In genomic region chr1:76867342-76868130, GRCh38 we compare ENCODE assay signal across 9 cellular contexts. TPM values are rescaled to one million over a fixed set of nuclear protein-coding genes. Genes with fewer than 3 reads are reported as not detected.
A peak's percentile ranks its signal among the peaks of the same experiment; 100 is the strongest.
DNase-seq lines count a peak whose midpoint lies in the region; ATAC-seq and TF ChIP-seq lines count a peak whose summit lies in the region.
"Had no signal": no experiment of that assay in that cellular context is flagged by ENCODE, and none has a peak within 500 bp of the region (broad histone marks: within the 10 kb centered on the region; RNA-seq: fewer than 3 reads in every experiment).

ST6GALNAC5 (plus strand) TSS chr1:76867480.

- no peak within 1 kb of the TSS for H3K27ac Mint-ChIP-seq in activated T-helper 2 cell treated with anti-CD3 and anti-CD28 coated beads, Interferon-gamma antibody, Interleukin-2, Interleukin-4, amounts not matched to agents 10 μg/mL and 5 μg/mL and 100 μg/mL, durations not matched to agents 14 hours and 24 hours and 36 hours

- TF ChIP-seq CTCF in right atrium auricular region (IDR thresholded peaks at IDR 0.05): no peak
- peak; percentile 28 for TF ChIP-seq CTCF in retinal pigment epithelial cell (conservative IDR thresholded peaks at IDR 0.05; ENCODE audit: low read depth, low read length)

- intact Hi-C loops in activated T-helper 2 cell treated with anti-CD3 and anti-CD28 coated beads, Interferon-gamma antibody, Interleukin-2, Interleukin-4, amounts not matched to agents 10 μg/mL and 5 μg/mL and 100 μg/mL, durations not matched to agents 14 hours and 24 hours and 36 hours (cut with micrococcal nuclease): loop anchor here (10.0 kb wide), 2 partner anchors 713 to 1733 kb away; partner anchors contain the start of gene LHX8

- peaks cover 0 to 22% of the 10 kb centered on the region in 2 donors for H3K4me1 ChIP-seq in right atrium auricular region

- peaks cover 0 to 13% of the 10 kb centered on the region in 2 donors for H3K27me3 ChIP-seq in right atrium auricular region

- no peaks in the 10 kb centered on the region for H3K9me3 Mint-ChIP-seq in activated T-helper 2 cell treated with anti-CD3 and anti-CD28 coated beads, Interferon-gamma antibody, Interleukin-2, Interleukin-4, amounts not matched to agents 10 μg/mL and 5 μg/mL and 100 μg/mL, durations not matched to agents 14 hours and 24 hours and 36 hours

- H3K27ac ChIP-seq in right atrium auricular region: no peak within 1 kb of the TSS
- H3K27ac ChIP-seq: neutrophil had no signal

- peaks cover 65% of the 10 kb centered on the region for H3K27me3 Mint-ChIP-seq in activated T-helper 2 cell treated with anti-CD3 and anti-CD28 coated beads, Interferon-gamma antibody, Interleukin-2, Interleukin-4, amounts not matched to agents 10 μg/mL and 5 μg/mL and 100 μg/mL, durations not matched to agents 14 hours and 24 hours and 36 hours (ENCODE audit: low read depth)

- peak within 1 kb of the TSS; percentile 60 for H3K4me3 Mint-ChIP-seq in activated T-helper 2 cell treated with anti-CD3 and anti-CD28 coated beads, Interferon-gamma antibody, Interleukin-2, Interleukin-4, amounts not matched to agents 10 μg/mL and 5 μg/mL and 100 μg/mL, durations not matched to agents 14 hours and 24 hours and 36 hours (ENCODE audit: low read depth)

- ATAC-seq in GM18517 (IDR thresholded peaks at IDR 0.05; ENCODE audit: unreplicated experiment) (no peak), GM21723 (IDR thresholded peaks at IDR 0.05; ENCODE audit: unreplicated experiment) (no peak), HG02763 (IDR thresholded peaks at IDR 0.05; ENCODE audit: unreplicated experiment) (no peak)

- no peaks in the 10 kb centered on the region for H3K9me3 ChIP-seq in right atrium auricular region
- H3K9me3 ChIP-seq: neutrophil had no signal

- no peaks in the 10 kb centered on the region for H3K36me3 Mint-ChIP-seq in activated T-helper 2 cell treated with anti-CD3 and anti-CD28 coated beads, Interferon-gamma antibody, Interleukin-2, Interleukin-4, amounts not matched to agents 10 μg/mL and 5 μg/mL and 100 μg/mL, durations not matched to agents 14 hours and 24 hours and 36 hours (ENCODE audit: low read depth)

- H3K36me3 ChIP-seq in right atrium auricular region: no peaks in the 10 kb centered on the region
- H3K36me3 ChIP-seq: neutrophil had no signal

- DNase-seq in DMS 273 treated with DMSO at 0.1 percent for 48 hours (lab: John Stamatoyannopoulos, UW) (peak; percentile 6), NCI-H1092 treated with DMSO at 0.1 percent for 48 hours (lab: John Stamatoyannopoulos, UW) (peak; percentile 27), right atrium auricular region (ENCODE audit: low spot score) (no peak), retinal pigment epithelial cell (ENCODE audit: low read depth) (no peak)
- DNase-seq in activated T-helper 2 cell treated with anti-CD3 and anti-CD28 coated beads, Interferon-gamma antibody, Interleukin-2, Interleukin-4, amounts not matched to agents 10 μg/mL and 5 μg/mL and 100 μg/mL, durations not matched to agents 14 hours and 24 hours and 36 hours (ENCODE audit: low spot score): no peak

- no peaks in the 10 kb centered on the region for H3K4me1 Mint-ChIP-seq in activated T-helper 2 cell treated with anti-CD3 and anti-CD28 coated beads, Interferon-gamma antibody, Interleukin-2, Interleukin-4, amounts not matched to agents 10 μg/mL and 5 μg/mL and 100 μg/mL, durations not matched to agents 14 hours and 24 hours and 36 hours (ENCODE audit: low read depth)

- H3K4me3 ChIP-seq in right atrium auricular region (peak within 1 kb of the TSS; percentile 22 to 48), retinal pigment epithelial cell (ENCODE audit: low read length) (peak within 1 kb of the TSS; percentile 58)

RNA-seq across cellular contexts. Expression of gene ST6GALNAC5, which starts in this region (rescaled TPM):
- total RNA-seq in activated T-helper 2 cell treated with anti-CD3 and anti-CD28 coated beads, Interferon-gamma antibody, Interleukin-2, Interleukin-4, amounts not matched to agents 10 μg/mL and 5 μg/mL and 100 μg/mL, durations not matched to agents 14 hours and 24 hours and 36 hours: not detected in 2 replicates
- 1 to 10 TPM; 1.8 to 1.9 TPM for total RNA-seq in right atrium auricular region

Comparison
In these comparisons a context has a peak if more than half of its experiments do, and no peak if none do; other contexts are left out.
1. DNase-seq: peak in DMS 273 treated with DMSO at 0.1 percent for 48 hours (single experiment) and NCI-H1092 treated with DMSO at 0.1 percent for 48 hours (single experiment); none in activated T-helper 2 cell treated with anti-CD3 and anti-CD28 coated beads, Interferon-gamma antibody, Interleukin-2, Interleukin-4, amounts not matched to agents 10 μg/mL and 5 μg/mL and 100 μg/mL, durations not matched to agents 14 hours and 24 hours and 36 hours (single experiment), right atrium auricular region (single experiment) and retinal pigment epithelial cell (single experiment).